ENCODE assay signal across 17 cellular contexts in genomic region chr14:103735022-103735421, GRCh38. TPM values are rescaled to one million over a fixed set of nuclear protein-coding genes. Genes with fewer than 3 reads are reported as not detected.
A peak's percentile ranks its signal among the peaks of the same experiment; 100 is the strongest.
DNase-seq lines count a peak whose midpoint lies in the region; TF ChIP-seq lines count a peak whose summit lies in the region.
"Had no signal": no experiment of that assay in that cellular context is flagged by ENCODE, and none has a peak within 500 bp of the region (broad histone marks: within the 10 kb centered on the region; RNA-seq: fewer than 3 reads in every experiment).

No MANE protein-coding gene starts in this region.

- H3K4me1 ChIP-seq in right atrium auricular region (peaks cover 0 to 32% of the 10 kb centered on the region in 2 donors), spleen (peaks cover 0 to 32% (median 15%) of the 10 kb centered on the region in 6 donors)

- H3K36me3 ChIP-seq in right atrium auricular region: peaks cover 86% of the 10 kb centered on the region
- H3K36me3 ChIP-seq in spleen: peaks cover 0 to 99% (median 61%) of the 10 kb centered on the region in 6 donors

- DNase-seq in right atrium auricular region (ENCODE audit: low spot score): no peak
- DNase-seq in spleen: peak; percentile 74
- DNase-seq in nucleus accumbens (lab: John Stamatoyannopoulos, UW): no peak
- DNase-seq in NCI-H1048 (lab: John Stamatoyannopoulos, UW): no peak
- DNase-seq in pons (ENCODE audit: low spot score): no peak
- DNase-seq in LoVo (ENCODE audit: low spot score): no peak
- DNase-seq: ACHN; activated CD8-positive, alpha-beta T cell treated with anti-CD3 and anti-CD28 coated beads, Interleukin-2, amount 10 ng/mL, durations not matched to agents 7 days and 5 days; activated T-cell treated with anti-CD3 and anti-CD28 coated beads, Interleukin-2, amount 50 U/mL, for 4 hours; DMS153; GDM1; left colon; NCI-H1436 treated with DMSO at 0.1 percent for 48 hours; NCI-H774; retina had no signal

- WGBS in spleen, 5 donors: 65 to 73% (median 69%) methylated on average over 9 to 12 of the region's 12 CpGs

- TF ChIP-seq CTCF in C4-2B (conservative IDR thresholded peaks at IDR 0.05) (no peak), right atrium auricular region (IDR thresholded peaks at IDR 0.05) (no peak), spleen (IDR thresholded peaks at IDR 0.05 in 8 of 11, conservative IDR thresholded peaks at IDR 0.05 in 3 of 11) (no peak)

- peak overlapping the region; percentile 74 for H3K27ac ChIP-seq in C4-2B
- H3K27ac ChIP-seq in angular gyrus (ENCODE audit: low read depth, low read length): peak overlapping the region; percentile 74
- H3K27ac ChIP-seq in right atrium auricular region: peak overlapping the region; percentile 29 to 42
- peak overlapping the region in 5 of 8 donors; percentile 9 to 54 (median 30) for H3K27ac ChIP-seq in spleen

- H3K9me3 ChIP-seq in right atrium auricular region: no peaks in the 10 kb centered on the region
- no peaks in the 10 kb centered on the region for H3K9me3 ChIP-seq in spleen

- TF ChIP-seq POLR2A in spleen (IDR thresholded peaks at IDR 0.05): no peak

- intact Hi-C loops in spleen (cut with DNase I; ENCODE audit: low total_unique reads): no loop called here

- H3K27me3 ChIP-seq in right atrium auricular region (no peaks in the 10 kb centered on the region), spleen (replicated peaks in 1 of 7) (no peaks in the 10 kb centered on the region)

- H3K4me3 ChIP-seq in right atrium auricular region (no peak overlapping the region), spleen (no peak overlapping the region)

RNA-seq across cellular contexts. Expression of gene ZFYVE21, which starts 19.4 kb away (rescaled TPM):
- total RNA-seq in right atrium auricular region: 10 to 100 TPM; 43.7 to 71.6 TPM
- total RNA-seq in spleen: 10 to 100 TPM; 31.8 to 71.1 (median 47.8) TPM
- 10 to 100 TPM; 21.8 to 51.8 (median 24.2) TPM for polyA plus RNA-seq in spleen

RNA-seq across cellular contexts. Expression of gene XRCC3, which starts 19.8 kb away (rescaled TPM):
- total RNA-seq in right atrium auricular region (1 to 10 TPM; 2.1 to 3.6 TPM), spleen (10 to 100 TPM in 6 of 7 donors, 1 to 10 TPM in 1; 9.5 to 20.4 (median 16.7) TPM)
- 10 to 100 TPM in 2 of 3 donors, 1 to 10 TPM in 1; 5.9 to 17.6 (median 11.8) TPM for polyA plus RNA-seq in spleen
